In the genomic region with DNA sequence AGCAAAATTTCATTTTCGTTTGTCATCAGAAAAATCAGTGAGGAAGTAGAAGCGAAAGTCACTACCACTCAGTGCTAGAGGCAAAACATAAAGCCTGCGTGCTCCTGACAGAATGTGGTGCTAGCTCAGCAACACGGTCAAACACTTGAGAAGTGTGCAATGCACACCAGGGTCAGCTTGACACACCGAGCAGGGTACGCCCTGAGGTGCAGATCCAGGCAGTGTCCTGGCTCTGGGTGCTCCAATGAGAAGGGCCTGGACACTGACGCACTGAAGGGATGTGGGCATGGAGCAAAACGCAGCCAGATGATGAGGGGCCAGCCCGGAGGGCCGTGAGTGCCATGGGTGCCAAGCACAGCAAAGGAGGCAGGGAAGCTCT, we compare ENCODE assay signal across 8 cellular contexts. TPM values are rescaled to one million over a fixed set of nuclear protein-coding genes. Genes with fewer than 3 reads are reported as not detected.
DNase-seq lines count a peak whose midpoint lies in the region; ATAC-seq, FAIRE-seq and TF ChIP-seq lines count a peak whose summit lies in the region.

No MANE protein-coding gene starts in this region.

- CTCF ChIA-PET in H1 (lab: Charles Lee; ENCODE audit: partially characterized antibody), result interaction anchor here (0.7 to 5.7 kb wide), 18 partner anchors 11 to 243 kb away, joined by 3 to 51 read pairs (median 4); no protein-coding TSS in a partner anchor

- no peak overlapping the region for H3K27ac Mint-ChIP-seq in mesothelial cell of epicardium

- H2BK120ac ChIP-seq in H1 (replicated peaks; ENCODE audit: low read depth, low read length), result no peak overlapping the region

- no peak overlapping the region for H3K9ac ChIP-seq in H1 (replicated peaks in 1 of 4; ENCODE audit: extremely low read depth in 1 of 4, low read depth in 3 of 4, low read length in 3 of 4)

- no peak overlapping the region for H2BK15ac ChIP-seq in H1 (ENCODE audit: low read length)

- H3K9me3 ChIP-seq in H1 (ENCODE audit: insufficient read depth in 2 of 2, low read depth in 1 of 2, low read length in 1 of 2), result peaks cover 6 to 8% of the 10 kb centered on the region in 2 experiments
- no peaks in the 10 kb centered on the region for H3K9me3 ChIP-seq in transverse colon

- peaks cover 3% of the 10 kb centered on the region for H3K79me1 ChIP-seq in H1 (ENCODE audit: low read depth, low read length)

- H3K27me3 Mint-ChIP-seq in mesothelial cell of epicardium (ENCODE audit: low read depth), result no peaks in the 10 kb centered on the region

- no peaks in the 10 kb centered on the region; a peak in 1 of 4 replicates for H3K79me2 ChIP-seq in H1 (ENCODE audit: control insufficient read depth in 1 of 2, insufficient read depth in 2 of 2, low read length in 2 of 2)

- H2BK12ac ChIP-seq in H1 (ENCODE audit: low read depth, low read length), result peak overlapping the region; percentile 53; the same call in 1 of the 2 replicates

- TF ChIP-seq RAD21 in H1 (IDR thresholded peaks at IDR 0.05 in 1 of 2, conservative IDR thresholded peaks at IDR 0.05 in 1 of 2; ENCODE audit: low read depth in 2 of 2, low read length in 2 of 2), result no peak

- H3K14ac ChIP-seq in H1 (ENCODE audit: insufficient read length), result no peak overlapping the region

- H3K4ac ChIP-seq in H1 (replicated peaks; ENCODE audit: insufficient read length, low read depth, low read length), result no peak overlapping the region

- H3K23me2 ChIP-seq in H1 (ENCODE audit: low read depth, low read length), result peaks cover 3% of the 10 kb centered on the region; the same call in 1 of the 2 replicates

- H4K8ac ChIP-seq in H1 (ENCODE audit: extremely low read depth, insufficient read depth, low read length), result no peak overlapping the region

- H3K27ac ChIP-seq in H1 (ENCODE audit: low read depth, low read length), result no peak overlapping the region
- peak overlapping the region; percentile 74 to 81 (median 80) for H3K27ac ChIP-seq in transverse colon

- H4K5ac ChIP-seq in H1 (ENCODE audit: insufficient read length, low read depth, low read length), result no peak overlapping the region

- no peak overlapping the region for H3K4me3 ChIP-seq in H1 (ENCODE audit: extremely low read depth in 1 of 4, insufficient read depth in 2 of 4, low read depth in 3 of 4, low read length in 4 of 4)
- no peak overlapping the region for H3K4me3 ChIP-seq in transverse colon

- H4K20me1 ChIP-seq in H1 (replicated peaks in 1 of 2; ENCODE audit: control insufficient read depth in 1 of 2, insufficient read depth in 2 of 2, low read length in 2 of 2), result peaks cover 0 to 2% of the 10 kb centered on the region in 2 experiments

- peaks cover 22% of the 10 kb centered on the region for H3K36me3 Mint-ChIP-seq in mesothelial cell of epicardium

- ATAC-seq in HG03520 (IDR thresholded peaks at IDR 0.05; ENCODE audit: unreplicated experiment), result peak; percentile 30

- H3K4me2 ChIP-seq in H1 (ENCODE audit: insufficient read depth in 1 of 2, low read depth in 2 of 2, low read length in 2 of 2), result peak overlapping the region; percentile 32 to 41; a peak in 3 of 4 replicates

- intact Hi-C loops in transverse colon (cut with DNase I; ENCODE audit: low total_unique reads), result loop anchor here (10.0 kb wide), 1 partner anchor 166 kb away; no protein-coding TSS in a partner anchor

- DNase-seq in GM10266 (ENCODE audit: extremely low spot score) (peak; percentile 70), GM20000 (ENCODE audit: low spot score) (peak; percentile 76), H1 (ENCODE audit: low read depth in 1 of 2, low spot score in 2 of 2) (no peak), transverse colon (peak; percentile 38), mesothelial cell of epicardium (ENCODE audit: low spot score in 2 of 2, unreplicated experiment in 2 of 2) (no peak), NCI-H146 (lab: John Stamatoyannopoulos, UW) (no peak), GDM1 (lab: John Stamatoyannopoulos, UW) (no peak)

- TF ChIP-seq CTCF in GM10266 (IDR thresholded peaks at IDR 0.05; ENCODE audit: control insufficient read depth, insufficient read depth, low read depth, missing control alignments) (no peak), GM20000 (IDR thresholded peaks at IDR 0.05; ENCODE audit: extremely low read depth, missing control alignments) (no peak), H1 (IDR thresholded peaks at IDR 0.05; ENCODE audit: control extremely low read depth in 1 of 3, insufficient read depth in 1 of 3, low read depth in 1 of 3, low read length in 3 of 3) (no peak), transverse colon (IDR thresholded peaks at IDR 0.05) (no peak), mesothelial cell of epicardium (IDR thresholded peaks at IDR 0.05; ENCODE audit: unreplicated experiment) (no peak)

- no peak overlapping the region for H3K56ac ChIP-seq in H1 (replicated peaks; ENCODE audit: insufficient read length, low read depth, low read length)

- H3K4me3 Mint-ChIP-seq in mesothelial cell of epicardium, result no peak overlapping the region

- no peak for TF ChIP-seq POLR2A in H1 (IDR thresholded peaks at IDR 0.05; ENCODE audit: control extremely low read depth in 1 of 2, low read depth in 2 of 2, low read length in 2 of 2)
- peak; percentile 16 for TF ChIP-seq POLR2A in transverse colon (IDR thresholded peaks at IDR 0.05)

- H3K36me3 ChIP-seq in H1 (ENCODE audit: control insufficient read depth in 2 of 4, insufficient read depth in 4 of 4, low read length in 3 of 4), result peaks cover 0 to 19% (median 7%) of the 10 kb centered on the region in 4 experiments; a peak in 3 of 8 replicates
- peaks cover 0 to 20% (median 3%) of the 10 kb centered on the region in 4 donors for H3K36me3 ChIP-seq in transverse colon

- 92% methylated on average over 10 of the region's 10 CpGs; no CpG with 5 or more reads in 1 of the 2 experiments for WGBS in H1 (ENCODE audit: extremely low coverage in 1 of 2, insufficient coverage in 1 of 2, insufficient read length in 1 of 2, insufficient replicate concordance in 2 of 2, low coverage in 1 of 2, low lambda C conversion rate in 2 of 2, missing lambda C conversion rate in 1 of 2), 2 experiments
- 56 to 71% methylated on average over 2 to 10 of the region's 10 CpGs for WGBS in transverse colon (ENCODE audit: low coverage in 1 of 2), 2 donors

- H3K9me3 Mint-ChIP-seq in mesothelial cell of epicardium, result no peaks in the 10 kb centered on the region

- no peak overlapping the region for H4K91ac ChIP-seq in H1 (replicated peaks; ENCODE audit: insufficient read length, low read length)

- POLR2A ChIA-PET in H1 (lab: Charles Lee; ENCODE audit: partially characterized antibody), result interaction anchor here (0.9 to 2.3 kb wide), 4 partner anchors 8 to 171 kb away, joined by 3 to 6 read pairs (median 4); a partner anchor contains a TSS

- H3K18ac ChIP-seq in H1 (ENCODE audit: extremely low read depth, low read length), result no peak overlapping the region; the same call in 1 of the 2 replicates

- H3K27me3 ChIP-seq in H1 (replicated peaks in 1 of 4; ENCODE audit: control insufficient read depth in 3 of 4, extremely low read depth in 1 of 4, insufficient read depth in 3 of 4, low read length in 3 of 4) (peaks cover 0 to 1% (median 0%) of the 10 kb centered on the region in 4 experiments; a peak in 3 of 7 replicates), transverse colon (no peaks in the 10 kb centered on the region)

- H2AK5ac ChIP-seq in H1 (ENCODE audit: low read depth, low read length), result no peak overlapping the region

- no peak overlapping the region for H2AFZ ChIP-seq in H1 (ENCODE audit: low read length)

- no peak for FAIRE-seq in H1 (lab: Jason Lieb, UNC)

- H2BK5ac ChIP-seq in H1 (ENCODE audit: low read depth, low read length), result peak overlapping the region; percentile 45; the same call in 1 of the 2 replicates

- TF ChIP-seq EP300 in H1 (IDR thresholded peaks at IDR 0.05; ENCODE audit: borderline replicate concordance in 1 of 2, low read depth in 2 of 2, low read length in 2 of 2) (no peak), transverse colon (IDR thresholded peaks at IDR 0.05; ENCODE audit: low read depth) (no peak)

- no peak overlapping the region for H2BK20ac ChIP-seq in H1 (ENCODE audit: low read length)

- H3K4me1 ChIP-seq in H1 (replicated peaks in 1 of 4; ENCODE audit: control insufficient read depth in 3 of 4, insufficient read depth in 4 of 4, low read length in 3 of 4), result peaks cover under 1 to 9% (median 4%) of the 10 kb centered on the region in 4 experiments; a peak in 6 of 7 replicates
- H3K4me1 ChIP-seq in transverse colon, result peaks cover 0 to 45% (median 17%) of the 10 kb centered on the region in 4 donors

- in situ Hi-C loops in transverse colon (cut with MboI; ENCODE audit: low pct_ligation_motif_present in 1 of 4, low pct_unique_long_range_greater_than_20kb in 1 of 4, low sequenced_read_pairs in 3 of 4), result no loop called here

- peaks cover 18% of the 10 kb centered on the region for H3K4me1 Mint-ChIP-seq in mesothelial cell of epicardium

- no peak overlapping the region for H3K23ac ChIP-seq in H1 (ENCODE audit: insufficient read length)

TF ChIP-seq in H1, 55 proteins besides CTCF, POLR2A, EP300 and RAD21:
- TF ChIP-seq CBX8 (IDR thresholded peaks at IDR 0.05; ENCODE audit: borderline replicate concordance, low read depth, low read length) (no peak), SP1 (IDR thresholded peaks at IDR 0.05; ENCODE audit: low read depth, low read length) (no peak)
TF ChIP-seq in H1: peak in this region for 0.

RNA-seq across cellular contexts. Expression of a gene that starts 5.9 kb away (rescaled TPM):
- 20.8 and 22.9 TPM in 2 replicates for total RNA-seq in H1 (2021; fragmentation: NEBNext Ultra II Directional; extraction: Animal tissue kit (Norgen Biotek cat#: 25700))
- 15.7 and 20.0 TPM in 2 replicates for polyA plus RNA-seq in H1 (2011; rRNA removed)
- 25.0 TPM for polyA plus RNA-seq in H1 (2011; cell fraction: cytosol; rRNA removed)
- polyA plus RNA-seq in H1 (2011; cell fraction: nucleus; rRNA removed), result 20.2 TPM
- polyA plus RNA-seq in H1 (2012, experiment 1 of 2), result 16.6 to 23.1 TPM (median 19.5 TPM) in 4 replicates
- polyA plus RNA-seq in H1 (2012, experiment 2 of 2), result 22.5 TPM
- 23.2 TPM for polyA plus RNA-seq in H1 (2013, experiment 1 of 2)
- polyA plus RNA-seq in H1 (2013, experiment 2 of 2), result 22.2 TPM
- polyA minus RNA-seq in H1 (2011; rRNA and poly(A)+ RNA removed), result 8.1 and 12.3 TPM in 2 replicates
- 9.6 TPM for polyA minus RNA-seq in H1 (2011; cell fraction: cytosol; rRNA and poly(A)+ RNA removed)
- 11.1 TPM for polyA minus RNA-seq in H1 (2011; cell fraction: nucleus; rRNA and poly(A)+ RNA removed)
- total RNA-seq in transverse colon, result 100 to 1,000 TPM; 121 to 191 (median 176) TPM
- total RNA-seq in mesothelial cell of epicardium, result 37.0 to 42.3 TPM (median 41.5 TPM) in 3 replicates

RNA-seq across cellular contexts. Expression of a gene that starts 48.8 kb away (rescaled TPM):
- total RNA-seq in H1 (2021; fragmentation: NEBNext Ultra II Directional; extraction: Animal tissue kit (Norgen Biotek cat#: 25700)), result 31.2 and 33.8 TPM in 2 replicates
- polyA plus RNA-seq in H1 (2011; rRNA removed), result 9.9 and 12.0 TPM in 2 replicates
- 20.6 TPM for polyA plus RNA-seq in H1 (2011; cell fraction: cytosol; rRNA removed)
- polyA plus RNA-seq in H1 (2011; cell fraction: nucleus; rRNA removed), result 14.2 TPM
- polyA plus RNA-seq in H1 (2012, experiment 1 of 2), result 13.6 to 28.7 TPM (median 18.0 TPM) in 4 replicates
- polyA plus RNA-seq in H1 (2012, experiment 2 of 2), result 3.0 TPM
- 15.2 TPM for polyA plus RNA-seq in H1 (2013, experiment 1 of 2)
- 14.7 TPM for polyA plus RNA-seq in H1 (2013, experiment 2 of 2)
- polyA minus RNA-seq in H1 (2011; rRNA and poly(A)+ RNA removed), result 11.1 and 11.4 TPM in 2 replicates
- polyA minus RNA-seq in H1 (2011; cell fraction: cytosol; rRNA and poly(A)+ RNA removed), result 12.2 TPM
- 23.6 TPM for polyA minus RNA-seq in H1 (2011; cell fraction: nucleus; rRNA and poly(A)+ RNA removed)
- total RNA-seq in transverse colon, result 10 to 100 TPM in 2 of 4 donors, 1 to 10 TPM in 2; 3.6 to 31.0 (median 14.3) TPM
- total RNA-seq in mesothelial cell of epicardium, result 24.9 to 27.9 TPM (median 27.5 TPM) in 3 replicates

Comparison
In these comparisons a context has a peak if more than half of its experiments do, and no peak if none do; other contexts are left out.
1. DNase-seq: peak in GM10266 (single experiment), GM20000 (single experiment) and transverse colon (single experiment); none in H1 (0 of 2), mesothelial cell of epicardium (0 of 2), NCI-H146 (single experiment) and GDM1 (single experiment).